Comparison of ENCODE assay signal across 16 cellular contexts in genomic region chr2:96807127-96807471, GRCh38. TPM values are rescaled to one million over a fixed set of nuclear protein-coding genes. Genes with fewer than 3 reads are reported as not detected.
DNase-seq lines count a peak whose midpoint lies in the region; ATAC-seq lines count a peak whose summit lies in the region.
"Had no signal": no experiment of that assay in that cellular context is flagged by ENCODE, and none has a peak within 500 bp of the region (broad histone marks: within the 10 kb centered on the region; RNA-seq: fewer than 3 reads in every experiment).

No MANE protein-coding gene starts in this region.

- H3K9me3 Mint-ChIP-seq in CD4-positive, CD25-positive, alpha-beta regulatory T cell: no peaks in the 10 kb centered on the region
- H3K9me3 Mint-ChIP-seq in activated CD8-positive, alpha-beta T cell treated with anti-CD3 and anti-CD28 coated beads, Interleukin-2, amount 10 ng/mL, durations not matched to agents 7 days and 5 days (ENCODE audit: insufficient read depth): no peaks in the 10 kb centered on the region
- H3K9me3 Mint-ChIP-seq in naive thymus-derived CD4-positive, alpha-beta T cell: peaks cover 0 to 4% (median 0%) of the 10 kb centered on the region in 11 donors

- H3K4me1 Mint-ChIP-seq in CD4-positive, CD25-positive, alpha-beta regulatory T cell: peaks cover 11 to 45% (median 23%) of the 10 kb centered on the region in 4 donors
- peaks cover 11% of the 10 kb centered on the region for H3K4me1 Mint-ChIP-seq in activated CD8-positive, alpha-beta T cell treated with anti-CD3 and anti-CD28 coated beads, Interleukin-2, amount 10 ng/mL, durations not matched to agents 7 days and 5 days (ENCODE audit: low read depth)
- H3K4me1 Mint-ChIP-seq in naive thymus-derived CD4-positive, alpha-beta T cell: peaks cover 14 to 31% (median 20%) of the 10 kb centered on the region in 7 donors

- CTCF ChIA-PET in activated CD8-positive, alpha-beta T cell treated with anti-CD3 and anti-CD28 coated beads, Interleukin-2, amount 10 ng/mL, durations not matched to agents 7 days and 5 days (lab: Charles Lee): interaction anchor here (1.1 to 1.3 kb wide), 2 partner anchors 9 to 44 kb away, joined by 3 to 4 read pairs; partner anchors contain the start of gene CNNM3
- CTCF ChIA-PET in naive thymus-derived CD4-positive, alpha-beta T cell (lab: Charles Lee): interaction anchor here (0.6 to 0.8 kb wide), 4 partner anchors 28 to 1681 kb away, joined by 3 to 6 read pairs (median 4); no protein-coding TSS in a partner anchor

- peaks cover 28% of the 10 kb centered on the region for H3K4me1 ChIP-seq in CD4-positive, CD25-positive, alpha-beta regulatory T cell (ENCODE audit: control insufficient read depth, insufficient read depth, low read length, poor library complexity, severe bottlenecking)
- peaks cover 14 to 26% of the 10 kb centered on the region in 2 donors for H3K4me1 ChIP-seq in naive thymus-derived CD4-positive, alpha-beta T cell (ENCODE audit: control insufficient read depth in 2 of 2, insufficient read depth in 2 of 2, low read length in 2 of 2)

- H3K36me3 Mint-ChIP-seq in CD4-positive, CD25-positive, alpha-beta regulatory T cell: peaks cover 11% of the 10 kb centered on the region
- H3K36me3 Mint-ChIP-seq in activated CD8-positive, alpha-beta T cell treated with anti-CD3 and anti-CD28 coated beads, Interleukin-2, amount 10 ng/mL, durations not matched to agents 7 days and 5 days (ENCODE audit: low read depth): peaks cover 6% of the 10 kb centered on the region
- peaks cover 0 to 15% (median 4%) of the 10 kb centered on the region in 5 donors for H3K36me3 Mint-ChIP-seq in naive thymus-derived CD4-positive, alpha-beta T cell

- H3K27me3 ChIP-seq in CD4-positive, CD25-positive, alpha-beta regulatory T cell (ENCODE audit: control insufficient read depth, insufficient read depth, low read length): no peaks in the 10 kb centered on the region
- no peaks in the 10 kb centered on the region for H3K27me3 ChIP-seq in naive thymus-derived CD4-positive, alpha-beta T cell (ENCODE audit: control insufficient read depth in 2 of 2, insufficient read depth in 2 of 2, low read length in 2 of 2)
- H3K27me3 ChIP-seq: neutrophil had no signal

- no peaks in the 10 kb centered on the region for H3K36me3 ChIP-seq in CD4-positive, CD25-positive, alpha-beta regulatory T cell (ENCODE audit: control insufficient read depth, insufficient read depth, low read length)
- H3K36me3 ChIP-seq in naive thymus-derived CD4-positive, alpha-beta T cell (ENCODE audit: control insufficient read depth in 2 of 3, insufficient read depth in 3 of 3, low read length in 3 of 3): peaks cover 0 to 9% (median 0%) of the 10 kb centered on the region in 3 experiments
- H3K36me3 ChIP-seq: neutrophil had no signal

- ATAC-seq in CD4-positive, CD25-positive, alpha-beta regulatory T cell (ENCODE audit: low read depth in 2 of 2): no peak
- ATAC-seq in GM18909 (IDR thresholded peaks at IDR 0.05; ENCODE audit: poor library complexity, unreplicated experiment): peak; percentile 1
- no peak for ATAC-seq in activated CD8-positive, alpha-beta T cell treated with anti-CD3 and anti-CD28 coated beads, Interleukin-2, amount 10 ng/mL, durations not matched to agents 7 days and 5 days
- ATAC-seq in naive thymus-derived CD4-positive, alpha-beta T cell: no peak
- ATAC-seq in HG02678 (IDR thresholded peaks at IDR 0.05; ENCODE audit: unreplicated experiment): no peak
- ATAC-seq: right cardiac atrium had no signal

- no peaks in the 10 kb centered on the region for H3K9me3 ChIP-seq in CD4-positive, CD25-positive, alpha-beta regulatory T cell (ENCODE audit: control insufficient read depth in 2 of 2, low read length in 2 of 2)
- no peaks in the 10 kb centered on the region for H3K9me3 ChIP-seq in naive thymus-derived CD4-positive, alpha-beta T cell (ENCODE audit: control insufficient read depth in 2 of 3, low read length in 3 of 3)
- H3K9me3 ChIP-seq: neutrophil had no signal

- H3K27ac ChIP-seq in CD4-positive, CD25-positive, alpha-beta regulatory T cell (ENCODE audit: insufficient read depth, low read length, poor library complexity, severe bottlenecking): peak overlapping the region; percentile 76
- peak overlapping the region; percentile 51 for H3K27ac ChIP-seq in naive thymus-derived CD4-positive, alpha-beta T cell (ENCODE audit: low read depth, low read length)
- H3K27ac ChIP-seq: neutrophil had no signal

- intact Hi-C loops in naive thymus-derived CD4-positive, alpha-beta T cell (cut with micrococcal nuclease): loop anchor here in 1 of 2 donors (10.0 kb wide), 1 partner anchor 202 kb away; no protein-coding TSS in a partner anchor

- no peaks in the 10 kb centered on the region for H3K27me3 Mint-ChIP-seq in CD4-positive, CD25-positive, alpha-beta regulatory T cell
- no peaks in the 10 kb centered on the region for H3K27me3 Mint-ChIP-seq in activated CD8-positive, alpha-beta T cell treated with anti-CD3 and anti-CD28 coated beads, Interleukin-2, amount 10 ng/mL, durations not matched to agents 7 days and 5 days (ENCODE audit: low read depth)
- no peaks in the 10 kb centered on the region for H3K27me3 Mint-ChIP-seq in naive thymus-derived CD4-positive, alpha-beta T cell

- POLR2A ChIA-PET in activated CD8-positive, alpha-beta T cell treated with anti-CD3 and anti-CD28 coated beads, Interleukin-2, amount 10 ng/mL, durations not matched to agents 7 days and 5 days (lab: Charles Lee): interaction anchor here (1.7 kb wide), 1 partner anchor 9 kb away, joined by 4 read pairs; the partner anchor contains the start of gene CNNM3
- POLR2A ChIA-PET in naive thymus-derived CD4-positive, alpha-beta T cell (lab: Charles Lee): interaction anchor here (0.6 to 4.0 kb wide), 8 partner anchors 10 to 287 kb away, joined by 3 to 35 read pairs (median 4); partner anchors contain the start of genes CNNM3 and CNNM4

- DNase-seq in CD4-positive, CD25-positive, alpha-beta regulatory T cell: no peak
- no peak for DNase-seq in activated CD8-positive, alpha-beta T cell treated with anti-CD3 and anti-CD28 coated beads, Interleukin-2, amount 10 ng/mL, durations not matched to agents 7 days and 5 days
- no peak for DNase-seq in naive thymus-derived CD4-positive, alpha-beta T cell
- no peak for DNase-seq in NCI-H82 treated with DMSO at 0.1 percent for 48 hours (lab: John Stamatoyannopoulos, UW; ENCODE audit: unreplicated experiment)
- DNase-seq in middle frontal gyrus (ENCODE audit: extremely low spot score, low spot score): no peak
- no peak for DNase-seq in NCI-H146 treated with DMSO at 0.1 percent for 48 hours (lab: John Stamatoyannopoulos, UW; ENCODE audit: unreplicated experiment)
- DNase-seq: AML-193, DMS 273 treated with DMSO at 0.1 percent for 48 hours, mammary epithelial cell, NCI-H187 treated with DMSO at 0.1 percent for 48 hours, right cardiac atrium, SHP77, T1000 had no signal

- H3K4me3 Mint-ChIP-seq in CD4-positive, CD25-positive, alpha-beta regulatory T cell: peak overlapping the region; percentile 82 to 95 (median 87)
- H3K4me3 Mint-ChIP-seq in activated CD8-positive, alpha-beta T cell treated with anti-CD3 and anti-CD28 coated beads, Interleukin-2, amount 10 ng/mL, durations not matched to agents 7 days and 5 days: no peak overlapping the region
- H3K4me3 Mint-ChIP-seq in naive thymus-derived CD4-positive, alpha-beta T cell: peak overlapping the region in 9 of 10 donors; percentile 70 to 96 (median 81)

- peak overlapping the region; percentile 95 to 100 (median 99) for H3K27ac Mint-ChIP-seq in CD4-positive, CD25-positive, alpha-beta regulatory T cell
- peak overlapping the region; percentile 72 for H3K27ac Mint-ChIP-seq in activated CD8-positive, alpha-beta T cell treated with anti-CD3 and anti-CD28 coated beads, Interleukin-2, amount 10 ng/mL, durations not matched to agents 7 days and 5 days
- peak overlapping the region; percentile 91 to 99 (median 98) for H3K27ac Mint-ChIP-seq in naive thymus-derived CD4-positive, alpha-beta T cell

- peak overlapping the region; percentile 77 for H3K4me3 ChIP-seq in CD4-positive, CD25-positive, alpha-beta regulatory T cell (ENCODE audit: low read depth, low read length)
- peak overlapping the region; percentile 15 for H3K4me3 ChIP-seq in naive thymus-derived CD4-positive, alpha-beta T cell (ENCODE audit: low read length)

RNA-seq across cellular contexts. Expression of gene CNNM3, which starts 9.0 kb away (rescaled TPM):
- 33.1 TPM for total RNA-seq in CD4-positive, CD25-positive, alpha-beta regulatory T cell
- polyA plus RNA-seq in CD4-positive, CD25-positive, alpha-beta regulatory T cell: 10 to 100 TPM in 2 of 4 donors, 1 to 10 TPM in 2; 4.9 to 14.0 (median 7.9) TPM
- total RNA-seq in activated CD8-positive, alpha-beta T cell treated with anti-CD3 and anti-CD28 coated beads, Interleukin-2, amount 10 ng/mL, durations not matched to agents 7 days and 5 days: 10 to 100 TPM; 28.1 to 29.9 TPM
- 10 to 100 TPM; 32.1 to 51.5 (median 44.6) TPM for total RNA-seq in naive thymus-derived CD4-positive, alpha-beta T cell
- 1 to 10 TPM; 4.0 to 5.8 TPM for polyA plus RNA-seq in naive thymus-derived CD4-positive, alpha-beta T cell

RNA-seq across cellular contexts. Expression of gene ANKRD23, which starts 36.7 kb away (rescaled TPM):
- total RNA-seq in CD4-positive, CD25-positive, alpha-beta regulatory T cell: 16.4 TPM
- polyA plus RNA-seq in CD4-positive, CD25-positive, alpha-beta regulatory T cell: 1 to 10 TPM in 1 of 4 donors, under 1 TPM in 3; 0.68 to 1.1 (median 0.90) TPM
- total RNA-seq in activated CD8-positive, alpha-beta T cell treated with anti-CD3 and anti-CD28 coated beads, Interleukin-2, amount 10 ng/mL, durations not matched to agents 7 days and 5 days: 10 to 100 TPM; 12.6 to 17.2 TPM
- total RNA-seq in naive thymus-derived CD4-positive, alpha-beta T cell: 10 to 100 TPM in 4 of 5 experiments, 1 to 10 TPM in 1; 9.4 to 19.8 (median 17.8) TPM
- polyA plus RNA-seq in naive thymus-derived CD4-positive, alpha-beta T cell: under 1 TPM; 0.64 to 0.87 TPM

RNA-seq across cellular contexts. Expression of gene CNNM4, which starts 46.4 kb away (rescaled TPM):
- 11.2 TPM for total RNA-seq in CD4-positive, CD25-positive, alpha-beta regulatory T cell
- 1 to 10 TPM in 3 of 4 donors, under 1 TPM in 1; 0.98 to 3.2 (median 2.6) TPM for polyA plus RNA-seq in CD4-positive, CD25-positive, alpha-beta regulatory T cell
- 1 to 10 TPM; 7.1 TPM for total RNA-seq in activated CD8-positive, alpha-beta T cell treated with anti-CD3 and anti-CD28 coated beads, Interleukin-2, amount 10 ng/mL, durations not matched to agents 7 days and 5 days
- 1 to 10 TPM; 4.6 to 9.5 (median 5.5) TPM for total RNA-seq in naive thymus-derived CD4-positive, alpha-beta T cell
- 1 to 10 TPM; 1.4 to 2.0 TPM for polyA plus RNA-seq in naive thymus-derived CD4-positive, alpha-beta T cell

RNA-seq across cellular contexts. Expression of gene ANKRD39, which starts 50.7 kb away (rescaled TPM):
- 31.9 TPM for total RNA-seq in CD4-positive, CD25-positive, alpha-beta regulatory T cell
- polyA plus RNA-seq in CD4-positive, CD25-positive, alpha-beta regulatory T cell: 10 to 100 TPM; 30.2 to 44.4 (median 37.6) TPM
- total RNA-seq in activated CD8-positive, alpha-beta T cell treated with anti-CD3 and anti-CD28 coated beads, Interleukin-2, amount 10 ng/mL, durations not matched to agents 7 days and 5 days: 10 to 100 TPM; 35.4 to 36.7 TPM
- total RNA-seq in naive thymus-derived CD4-positive, alpha-beta T cell: 10 to 100 TPM; 12.0 to 38.4 (median 16.4) TPM
- polyA plus RNA-seq in naive thymus-derived CD4-positive, alpha-beta T cell: 10 to 100 TPM; 15.6 to 19.9 TPM
